In genomic region chr11:119431523-119431922, GRCh38 we compare ENCODE assay signal across 18 cellular contexts. TPM values are rescaled to one million over a fixed set of nuclear protein-coding genes. Genes with fewer than 3 reads are reported as not detected.
"Had no signal": no experiment of that assay in that cellular context is flagged by ENCODE, and none has a peak within 500 bp of the region (broad histone marks: within the 10 kb centered on the region; RNA-seq: fewer than 3 reads in every experiment).

No MANE protein-coding gene starts in this region.

- H3K4me3 ChIP-seq: heart left ventricle, testis, tibial nerve, upper lobe of right lung, vagina had no signal

- H3K27ac Mint-ChIP-seq: natural killer cell treated with Interleukin-12 subunit alpha and Interleukin-12 subunit beta and Interleukin-15 and Interleukin-18, amount 100 ng/mL, for 72 hours; stimulated activated naive B cell treated with anti-CD40 and anti-IgM and Interleukin-4, amounts not matched to agents 10 μg/mL and 1 μg/mL and 100 μg/mL, for 72 hours had no signal

- H3K9me3 Mint-ChIP-seq: natural killer cell treated with Interleukin-12 subunit alpha and Interleukin-12 subunit beta and Interleukin-15 and Interleukin-18, amount 100 ng/mL, for 72 hours; stimulated activated naive CD8-positive, alpha-beta T cell treated with anti-CD3 and anti-CD28 coated beads, Interleukin-15, amount 100 ng/mL, for 72 hours had no signal

- H3K4me3 Mint-ChIP-seq: natural killer cell treated with Interleukin-12 subunit alpha and Interleukin-12 subunit beta and Interleukin-15 and Interleukin-18, amount 100 ng/mL, for 72 hours; stimulated activated naive B cell treated with anti-CD40 and anti-IgM and Interleukin-4, amounts not matched to agents 10 μg/mL and 1 μg/mL and 100 μg/mL, for 72 hours; stimulated activated naive CD8-positive, alpha-beta T cell treated with anti-CD3 and anti-CD28 coated beads, Interleukin-15, amount 100 ng/mL, for 72 hours had no signal

- H3K36me3 ChIP-seq: heart left ventricle, tibial nerve, upper lobe of right lung, vagina had no signal

- H3K27ac ChIP-seq: coronary artery, testis, upper lobe of right lung had no signal

- FAIRE-seq: frontal cortex had no signal

- H3K27me3 ChIP-seq: testis, tibial nerve, upper lobe of right lung, vagina had no signal

- ATAC-seq: heart left ventricle; natural killer cell treated with Interleukin-12 subunit alpha and Interleukin-12 subunit beta and Interleukin-15 and Interleukin-18, amount 100 ng/mL, for 72 hours; stimulated activated naive B cell treated with anti-CD40 and anti-IgM and Interleukin-4, amounts not matched to agents 10 μg/mL and 1 μg/mL and 100 μg/mL, for 72 hours; stimulated activated naive CD8-positive, alpha-beta T cell treated with anti-CD3 and anti-CD28 coated beads, Interleukin-15, amount 100 ng/mL, for 72 hours; upper lobe of right lung had no signal

- H3K9me3 ChIP-seq: heart left ventricle, testis, upper lobe of right lung, vagina had no signal

- H3K4me1 Mint-ChIP-seq: stimulated activated naive B cell treated with anti-CD40 and anti-IgM and Interleukin-4, amounts not matched to agents 10 μg/mL and 1 μg/mL and 100 μg/mL, for 72 hours; stimulated activated naive CD8-positive, alpha-beta T cell treated with anti-CD3 and anti-CD28 coated beads, Interleukin-15, amount 100 ng/mL, for 72 hours had no signal

- H3K4me1 ChIP-seq: upper lobe of right lung had no signal

- H3K36me3 Mint-ChIP-seq: natural killer cell treated with Interleukin-12 subunit alpha and Interleukin-12 subunit beta and Interleukin-15 and Interleukin-18, amount 100 ng/mL, for 72 hours had no signal

- DNase-seq: effector CD4-positive, alpha-beta T cell; heart left ventricle; hippocampal formation; kidney glomerular epithelial cell; midbrain; posterior cingulate gyrus; stimulated activated CD4-positive, alpha-beta T cell treated with anti-CD3 and anti-CD28 coated beads, Interleukin-2, amount 100 ng/mL, for 24 hours; stimulated activated CD4-positive, alpha-beta T cell treated with anti-CD3 and anti-CD28 coated beads, Interleukin-4, amount 100 ng/mL, for 4 hours; stimulated activated naive B cell treated with anti-CD40 and anti-IgM and Interleukin-4, amounts not matched to agents 10 μg/mL and 1 μg/mL and 100 μg/mL, for 72 hours; stimulated activated naive CD8-positive, alpha-beta T cell treated with anti-CD3 and anti-CD28 coated beads, Interleukin-15, amount 100 ng/mL, for 72 hours; testis; upper lobe of right lung had no signal

RNA-seq across cellular contexts. Expression of gene THY1, which starts 8.6 kb away (rescaled TPM):
- total RNA-seq: natural killer cell treated with Interleukin-12 subunit alpha and Interleukin-12 subunit beta and Interleukin-15 and Interleukin-18, amount 100 ng/mL, for 72 hours; pulmonary artery endothelial cell had no signal

RNA-seq across cellular contexts. Expression of gene USP2, which starts 50.0 kb away (rescaled TPM):
- total RNA-seq: natural killer cell treated with Interleukin-12 subunit alpha and Interleukin-12 subunit beta and Interleukin-15 and Interleukin-18, amount 100 ng/mL, for 72 hours had no signal
